In genomic region chr11:34665077-34665835, GRCh38 we compare ENCODE assay signal across 1 cellular context.
TF ChIP-seq lines count a peak whose summit lies in the region.

No MANE protein-coding gene starts in this region.

TF ChIP-seq in HepG2, 621 proteins besides CTCF, POLR2A, EP300 and RAD21 (continued from another document and continues in another):
- TF ChIP-seq NR0B2 (CRISPR knock-in tag; IDR thresholded peaks at IDR 0.05) = no peak
- TF ChIP-seq ZNF616 (CRISPR knock-in tag; IDR thresholded peaks at IDR 0.05; ENCODE audit: low read depth) = no peak
- no peak for TF ChIP-seq KDM5B (CRISPR knock-in tag; IDR thresholded peaks at IDR 0.05; ENCODE audit: borderline replicate concordance)
- TF ChIP-seq MBNL3 (CRISPR knock-in tag; conservative IDR thresholded peaks at IDR 0.05) = no peak
- TF ChIP-seq NBN (conservative IDR thresholded peaks at IDR 0.05) = no peak
- no peak for TF ChIP-seq TEAD2 (CRISPR knock-in tag; IDR thresholded peaks at IDR 0.05)
- no peak for TF ChIP-seq SOX6 (IDR thresholded peaks at IDR 0.05)
- peak; percentile 95 for TF ChIP-seq SOX6 (CRISPR knock-in tag; IDR thresholded peaks at IDR 0.05)
- TF ChIP-seq KLF12 (CRISPR knock-in tag; IDR thresholded peaks at IDR 0.05; ENCODE audit: borderline replicate concordance) = peak; percentile 21; the same call in 1 of the 2 replicates
- TF ChIP-seq, protein P1, sequence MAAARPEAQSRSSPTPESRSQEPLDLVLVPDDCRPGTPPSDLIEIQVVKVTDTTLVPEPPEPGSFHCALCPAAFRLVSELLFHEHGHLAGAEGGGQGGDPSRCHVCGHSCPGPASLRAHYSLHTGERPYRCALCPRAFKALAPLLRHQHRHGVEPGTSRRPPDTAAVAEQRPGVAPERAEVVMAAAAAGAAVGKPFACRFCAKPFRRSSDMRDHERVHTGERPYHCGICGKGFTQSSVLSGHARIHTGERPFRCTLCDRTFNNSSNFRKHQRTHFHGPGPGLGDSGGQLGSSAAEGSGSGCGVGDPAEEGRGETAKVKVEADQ (CRISPR knock-in tag; IDR thresholded peaks at IDR 0.05; ENCODE audit: borderline replicate concordance) = no peak
- TF ChIP-seq HNRNPK (IDR thresholded peaks at IDR 0.05; ENCODE audit: low read depth, low read length, poor library complexity, severe bottlenecking) = no peak
- no peak for TF ChIP-seq NR1H2 (CRISPR knock-in tag; IDR thresholded peaks at IDR 0.05; ENCODE audit: borderline replicate concordance, low read depth)
- TF ChIP-seq MIER3 (CRISPR knock-in tag; IDR thresholded peaks at IDR 0.05; ENCODE audit: borderline replicate concordance) = peak; percentile 47; the same call in 1 of the 2 replicates
- no peak for TF ChIP-seq ZNF160 (CRISPR knock-in tag; IDR thresholded peaks at IDR 0.05)
- TF ChIP-seq KDM3A (CRISPR knock-in tag; IDR thresholded peaks at IDR 0.05; ENCODE audit: low read depth) = 0 out of 2 replicates have a peak, but pooled peaks have one; percentile 35
- peak; percentile 61; the same call in 1 of the 2 replicates for TF ChIP-seq FOXK1 (CRISPR knock-in tag; IDR thresholded peaks at IDR 0.05; ENCODE audit: borderline replicate concordance, low read depth)
- no peak for TF ChIP-seq ZNF629 (CRISPR knock-in tag; conservative IDR thresholded peaks at IDR 0.05)
- peak; percentile 87 for TF ChIP-seq CREM (IDR thresholded peaks at IDR 0.05)
- TF ChIP-seq CREM (CRISPR knock-in tag; IDR thresholded peaks at IDR 0.05) = no peak
- TF ChIP-seq JUN (CRISPR knock-in tag; IDR thresholded peaks at IDR 0.05) = no peak
- peak; percentile 52; the same call in 1 of the 2 replicates for TF ChIP-seq KDM6A (CRISPR knock-in tag; IDR thresholded peaks at IDR 0.05; ENCODE audit: low read depth)
- TF ChIP-seq GATAD2A (CRISPR knock-in tag; IDR thresholded peaks at IDR 0.05) = peak; percentile 92
- TF ChIP-seq ZNF564 (CRISPR knock-in tag; IDR thresholded peaks at IDR 0.05) = no peak
- no peak for TF ChIP-seq SMAD9 (CRISPR knock-in tag; IDR thresholded peaks at IDR 0.05)
- no peak for TF ChIP-seq ZNF589 (CRISPR knock-in tag; conservative IDR thresholded peaks at IDR 0.05)
- TF ChIP-seq KLF11 (CRISPR knock-in tag; IDR thresholded peaks at IDR 0.05) = no peak
- TF ChIP-seq FOXC1 (CRISPR knock-in tag; IDR thresholded peaks at IDR 0.05; ENCODE audit: borderline replicate concordance) = no peak
- TF ChIP-seq CERS6 (CRISPR knock-in tag; IDR thresholded peaks at IDR 0.05) = no peak
- TF ChIP-seq BRCA1 (CRISPR knock-in tag; IDR thresholded peaks at IDR 0.05) = no peak
- no peak for TF ChIP-seq ZNF30 (CRISPR knock-in tag; IDR thresholded peaks at IDR 0.05)
- peak; percentile 92 for TF ChIP-seq HMG20A (CRISPR knock-in tag; IDR thresholded peaks at IDR 0.05; ENCODE audit: borderline replicate concordance)
- TF ChIP-seq ZNF333 (CRISPR knock-in tag; IDR thresholded peaks at IDR 0.05; ENCODE audit: borderline replicate concordance) = no peak
- TF ChIP-seq ZNF761 (CRISPR knock-in tag; conservative IDR thresholded peaks at IDR 0.05) = no peak
- TF ChIP-seq, protein P2, sequence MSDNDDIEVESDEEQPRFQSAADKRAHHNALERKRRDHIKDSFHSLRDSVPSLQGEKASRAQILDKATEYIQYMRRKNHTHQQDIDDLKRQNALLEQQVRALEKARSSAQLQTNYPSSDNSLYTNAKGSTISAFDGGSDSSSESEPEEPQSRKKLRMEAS (IDR thresholded peaks at IDR 0.05) = no peak
- TF ChIP-seq NR2F2 (IDR thresholded peaks at IDR 0.05; ENCODE audit: borderline replicate concordance, low read depth) = peak; percentile 94
- TF ChIP-seq ZNF569 (CRISPR knock-in tag; IDR thresholded peaks at IDR 0.05; ENCODE audit: borderline replicate concordance) = no peak
- TF ChIP-seq CBFB (CRISPR knock-in tag; IDR thresholded peaks at IDR 0.05) = peak; percentile 85
- TF ChIP-seq, protein P3, sequence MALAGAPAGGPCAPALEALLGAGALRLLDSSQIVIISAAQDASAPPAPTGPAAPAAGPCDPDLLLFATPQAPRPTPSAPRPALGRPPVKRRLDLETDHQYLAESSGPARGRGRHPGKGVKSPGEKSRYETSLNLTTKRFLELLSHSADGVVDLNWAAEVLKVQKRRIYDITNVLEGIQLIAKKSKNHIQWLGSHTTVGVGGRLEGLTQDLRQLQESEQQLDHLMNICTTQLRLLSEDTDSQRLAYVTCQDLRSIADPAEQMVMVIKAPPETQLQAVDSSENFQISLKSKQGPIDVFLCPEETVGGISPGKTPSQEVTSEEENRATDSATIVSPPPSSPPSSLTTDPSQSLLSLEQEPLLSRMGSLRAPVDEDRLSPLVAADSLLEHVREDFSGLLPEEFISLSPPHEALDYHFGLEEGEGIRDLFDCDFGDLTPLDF (CRISPR knock-in tag; IDR thresholded peaks at IDR 0.05) = no peak
- no peak for TF ChIP-seq PAWR (CRISPR knock-in tag; IDR thresholded peaks at IDR 0.05; ENCODE audit: borderline replicate concordance)
- TF ChIP-seq, protein P4, sequence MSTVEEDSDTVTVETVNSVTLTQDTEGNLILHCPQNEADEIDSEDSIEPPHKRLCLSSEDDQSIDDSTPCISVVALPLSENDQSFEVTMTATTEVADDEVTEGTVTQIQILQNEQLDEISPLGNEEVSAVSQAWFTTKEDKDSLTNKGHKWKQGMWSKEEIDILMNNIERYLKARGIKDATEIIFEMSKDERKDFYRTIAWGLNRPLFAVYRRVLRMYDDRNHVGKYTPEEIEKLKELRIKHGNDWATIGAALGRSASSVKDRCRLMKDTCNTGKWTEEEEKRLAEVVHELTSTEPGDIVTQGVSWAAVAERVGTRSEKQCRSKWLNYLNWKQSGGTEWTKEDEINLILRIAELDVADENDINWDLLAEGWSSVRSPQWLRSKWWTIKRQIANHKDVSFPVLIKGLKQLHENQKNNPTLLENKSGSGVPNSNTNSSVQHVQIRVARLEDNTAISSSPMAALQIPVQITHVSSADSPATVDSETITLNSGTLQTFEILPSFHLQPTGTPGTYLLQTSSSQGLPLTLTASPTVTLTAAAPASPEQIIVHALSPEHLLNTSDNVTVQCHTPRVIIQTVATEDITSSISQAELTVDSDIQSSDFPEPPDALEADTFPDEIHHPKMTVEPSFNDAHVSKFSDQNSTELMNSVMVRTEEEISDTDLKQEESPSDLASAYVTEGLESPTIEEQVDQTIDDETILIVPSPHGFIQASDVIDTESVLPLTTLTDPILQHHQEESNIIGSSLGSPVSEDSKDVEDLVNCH (CRISPR knock-in tag; IDR thresholded peaks at IDR 0.05) = no peak
- TF ChIP-seq ZNF792 (CRISPR knock-in tag; IDR thresholded peaks at IDR 0.05) = 0 out of 2 replicates have a peak, but pooled peaks have one; percentile 40
- TF ChIP-seq ZFX (CRISPR knock-in tag; IDR thresholded peaks at IDR 0.05; ENCODE audit: low read depth) = no peak
- no peak for TF ChIP-seq ZFY (CRISPR knock-in tag; IDR thresholded peaks at IDR 0.05)
- TF ChIP-seq XRCC5 (optimal IDR thresholded peaks at IDR 0.05; ENCODE audit: low read length) = peak; percentile 12
- peak; percentile 83; the same call in 1 of the 2 replicates for TF ChIP-seq GATA4 (IDR thresholded peaks at IDR 0.05; ENCODE audit: borderline replicate concordance, low read depth)
- TF ChIP-seq ZNF546 (CRISPR knock-in tag; conservative IDR thresholded peaks at IDR 0.05) = no peak
- no peak for TF ChIP-seq ZC3H4 (CRISPR knock-in tag; IDR thresholded peaks at IDR 0.05; ENCODE audit: borderline replicate concordance)
- no peak for TF ChIP-seq NFE2L2 (IDR thresholded peaks at IDR 0.05; ENCODE audit: low read length)
- peak; percentile 44; the same call in 1 of the 2 replicates for TF ChIP-seq ZNF292 (CRISPR knock-in tag; IDR thresholded peaks at IDR 0.05; ENCODE audit: borderline replicate concordance, low read depth)
- peak; percentile 53; the same call in 1 of the 2 replicates for TF ChIP-seq ERF (CRISPR knock-in tag; IDR thresholded peaks at IDR 0.05)
- TF ChIP-seq, protein P5, sequence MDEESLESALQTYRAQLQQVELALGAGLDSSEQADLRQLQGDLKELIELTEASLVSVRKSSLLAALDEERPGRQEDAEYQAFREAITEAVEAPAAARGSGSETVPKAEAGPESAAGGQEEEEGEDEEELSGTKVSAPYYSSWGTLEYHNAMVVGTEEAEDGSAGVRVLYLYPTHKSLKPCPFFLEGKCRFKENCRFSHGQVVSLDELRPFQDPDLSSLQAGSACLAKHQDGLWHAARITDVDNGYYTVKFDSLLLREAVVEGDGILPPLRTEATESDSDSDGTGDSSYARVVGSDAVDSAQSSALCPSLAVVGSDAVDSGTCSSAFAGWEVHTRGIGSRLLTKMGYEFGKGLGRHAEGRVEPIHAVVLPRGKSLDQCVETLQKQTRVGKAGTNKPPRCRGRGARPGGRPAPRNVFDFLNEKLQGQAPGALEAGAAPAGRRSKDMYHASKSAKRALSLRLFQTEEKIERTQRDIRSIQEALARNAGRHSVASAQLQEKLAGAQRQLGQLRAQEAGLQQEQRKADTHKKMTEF (CRISPR knock-in tag; IDR thresholded peaks at IDR 0.05) = peak; percentile 85
- TF ChIP-seq ZNF768 (CRISPR knock-in tag; IDR thresholded peaks at IDR 0.05) = no peak
- no peak for TF ChIP-seq ZNF556 (CRISPR knock-in tag; IDR thresholded peaks at IDR 0.05; ENCODE audit: borderline replicate concordance)
- TF ChIP-seq, protein P6, sequence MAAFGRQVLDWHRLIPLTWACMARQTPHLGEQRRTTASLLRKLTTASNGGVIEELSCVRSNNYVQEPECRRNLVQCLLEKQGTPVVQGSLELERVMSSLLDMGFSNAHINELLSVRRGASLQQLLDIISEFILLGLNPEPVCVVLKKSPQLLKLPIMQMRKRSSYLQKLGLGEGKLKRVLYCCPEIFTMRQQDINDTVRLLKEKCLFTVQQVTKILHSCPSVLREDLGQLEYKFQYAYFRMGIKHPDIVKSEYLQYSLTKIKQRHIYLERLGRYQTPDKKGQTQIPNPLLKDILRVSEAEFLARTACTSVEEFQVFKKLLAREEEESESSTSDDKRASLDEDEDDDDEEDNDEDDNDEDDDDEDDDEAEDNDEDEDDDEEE (CRISPR knock-in tag; IDR thresholded peaks at IDR 0.05) = no peak
- peak; percentile 36; the same call in 1 of the 2 replicates for TF ChIP-seq RFX3 (CRISPR knock-in tag; IDR thresholded peaks at IDR 0.05)
- 0 out of 2 replicates have a peak, but pooled peaks have one; percentile 25 for TF ChIP-seq PHF8 (CRISPR knock-in tag; IDR thresholded peaks at IDR 0.05)
- TF ChIP-seq IRF2 (CRISPR knock-in tag; IDR thresholded peaks at IDR 0.05) = 0 out of 2 replicates have a peak, but pooled peaks have one; percentile 25
- no peak for TF ChIP-seq FOXO4 (CRISPR knock-in tag; conservative IDR thresholded peaks at IDR 0.05)
- TF ChIP-seq MAZ (IDR thresholded peaks at IDR 0.05; ENCODE audit: borderline replicate concordance, low read depth, low read length) = no peak
- TF ChIP-seq MAZ (CRISPR knock-in tag; IDR thresholded peaks at IDR 0.05; ENCODE audit: low read depth) = 0 out of 2 replicates have a peak, but pooled peaks have one; percentile 22
- TF ChIP-seq HOXA3 (CRISPR knock-in tag; IDR thresholded peaks at IDR 0.05) = peak; percentile 41; the same call in 1 of the 2 replicates
- TF ChIP-seq ZNF17 (CRISPR knock-in tag; IDR thresholded peaks at IDR 0.05) = no peak
- TF ChIP-seq ARNT2 (CRISPR knock-in tag; IDR thresholded peaks at IDR 0.05; ENCODE audit: low read depth) = 0 out of 2 replicates have a peak, but pooled peaks have one; percentile 34
- no peak for TF ChIP-seq REL (CRISPR knock-in tag; conservative IDR thresholded peaks at IDR 0.05)
- TF ChIP-seq ZSCAN30 (CRISPR knock-in tag; IDR thresholded peaks at IDR 0.05) = no peak
- TF ChIP-seq HOXD1 (CRISPR knock-in tag; IDR thresholded peaks at IDR 0.05) = peak; percentile 76; the same call in 1 of the 2 replicates
- TF ChIP-seq, protein P7, sequence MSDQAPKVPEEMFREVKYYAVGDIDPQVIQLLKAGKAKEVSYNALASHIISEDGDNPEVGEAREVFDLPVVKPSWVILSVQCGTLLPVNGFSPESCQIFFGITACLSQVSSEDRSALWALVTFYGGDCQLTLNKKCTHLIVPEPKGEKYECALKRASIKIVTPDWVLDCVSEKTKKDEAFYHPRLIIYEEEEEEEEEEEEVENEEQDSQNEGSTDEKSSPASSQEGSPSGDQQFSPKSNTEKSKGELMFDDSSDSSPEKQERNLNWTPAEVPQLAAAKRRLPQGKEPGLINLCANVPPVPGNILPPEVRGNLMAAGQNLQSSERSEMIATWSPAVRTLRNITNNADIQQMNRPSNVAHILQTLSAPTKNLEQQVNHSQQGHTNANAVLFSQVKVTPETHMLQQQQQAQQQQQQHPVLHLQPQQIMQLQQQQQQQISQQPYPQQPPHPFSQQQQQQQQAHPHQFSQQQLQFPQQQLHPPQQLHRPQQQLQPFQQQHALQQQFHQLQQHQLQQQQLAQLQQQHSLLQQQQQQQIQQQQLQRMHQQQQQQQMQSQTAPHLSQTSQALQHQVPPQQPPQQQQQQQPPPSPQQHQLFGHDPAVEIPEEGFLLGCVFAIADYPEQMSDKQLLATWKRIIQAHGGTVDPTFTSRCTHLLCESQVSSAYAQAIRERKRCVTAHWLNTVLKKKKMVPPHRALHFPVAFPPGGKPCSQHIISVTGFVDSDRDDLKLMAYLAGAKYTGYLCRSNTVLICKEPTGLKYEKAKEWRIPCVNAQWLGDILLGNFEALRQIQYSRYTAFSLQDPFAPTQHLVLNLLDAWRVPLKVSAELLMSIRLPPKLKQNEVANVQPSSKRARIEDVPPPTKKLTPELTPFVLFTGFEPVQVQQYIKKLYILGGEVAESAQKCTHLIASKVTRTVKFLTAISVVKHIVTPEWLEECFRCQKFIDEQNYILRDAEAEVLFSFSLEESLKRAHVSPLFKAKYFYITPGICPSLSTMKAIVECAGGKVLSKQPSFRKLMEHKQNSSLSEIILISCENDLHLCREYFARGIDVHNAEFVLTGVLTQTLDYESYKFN (CRISPR knock-in tag; conservative IDR thresholded peaks at IDR 0.05) = peak; percentile 89
- no peak for TF ChIP-seq ZSCAN21 (CRISPR knock-in tag; IDR thresholded peaks at IDR 0.05; ENCODE audit: borderline replicate concordance)
